ENCODE assay signal across 18 cellular contexts in genomic region chr6:87661503-87661902, GRCh38. TPM values are rescaled to one million over a fixed set of nuclear protein-coding genes. Genes with fewer than 3 reads are reported as not detected.
DNase-seq lines count a peak whose midpoint lies in the region; ATAC-seq and TF ChIP-seq lines count a peak whose summit lies in the region.
"Had no signal": no experiment of that assay in that cellular context is flagged by ENCODE, and none has a peak within 500 bp of the region (broad histone marks: within the 10 kb centered on the region; RNA-seq: fewer than 3 reads in every experiment).

No MANE protein-coding gene starts in this region.

- no peak for ATAC-seq in activated naive CD4-positive, alpha-beta T cell treated with anti-CD3 and anti-CD28 coated beads, Interleukin-2, amount 50 U/mL, for 72 hours
- ATAC-seq: activated naive CD8-positive, alpha-beta T cell treated with anti-CD3 and anti-CD28 coated beads, Interleukin-2, amount 50 U/mL, for 24 hours; PC-3; T-cell had no signal

- H3K27me3 ChIP-seq in ascending aorta = no peaks in the 10 kb centered on the region
- no peaks in the 10 kb centered on the region for H3K27me3 ChIP-seq in stomach smooth muscle (ENCODE audit: control insufficient read depth in 1 of 2, insufficient read depth in 2 of 2, low read length in 2 of 2)

- peak overlapping the region; percentile 51 for H3K27ac Mint-ChIP-seq in activated naive CD4-positive, alpha-beta T cell treated with anti-CD3 and anti-CD28 coated beads, Interleukin-2, amount 50 U/mL, for 24 hours
- H3K27ac Mint-ChIP-seq in activated naive CD4-positive, alpha-beta T cell treated with anti-CD3 and anti-CD28 coated beads, Interleukin-2, amount 50 U/mL, for 72 hours = peak overlapping the region in 1 of 2 donors; percentile 62
- H3K27ac Mint-ChIP-seq in Calu3 (ENCODE audit: unreplicated experiment) = no peak overlapping the region
- H3K27ac Mint-ChIP-seq: activated naive CD8-positive, alpha-beta T cell treated with anti-CD3 and anti-CD28 coated beads, Interleukin-2, amount 50 U/mL, for 24 hours; activated T-helper 1 cell treated with anti-CD3 and anti-CD28 coated beads, Interleukin-12 subunit alpha, Interleukin-12 subunit beta, Interleukin-2, Interleukin-4 antibody, amounts not matched to agents 30 ng/mL and 10 ng/mL and 1 ng/mL, durations not matched to agents 14 hours and 24 hours and 36 hours; dendritic cell treated with granulocyte-macrophage colony-stimulating factor and Interleukin-4, amounts not matched to agents 40 ng/mL and 50 ng/mL, for 4 days; T-cell had no signal

- H3K36me3 ChIP-seq in ascending aorta (peaks cover 0 to 9% of the 10 kb centered on the region in 2 donors), stomach smooth muscle (ENCODE audit: control insufficient read depth in 2 of 2, insufficient read depth in 2 of 2, low read length in 2 of 2) (peaks cover 0 to 3% of the 10 kb centered on the region in 2 donors)

- no peak overlapping the region for H3K9ac ChIP-seq in stomach smooth muscle (ENCODE audit: low read length in 2 of 2)

- H3K27me3 Mint-ChIP-seq in activated naive CD4-positive, alpha-beta T cell treated with anti-CD3 and anti-CD28 coated beads, Interleukin-2, amount 50 U/mL, for 24 hours = no peaks in the 10 kb centered on the region
- no peaks in the 10 kb centered on the region for H3K27me3 Mint-ChIP-seq in Calu3 (ENCODE audit: unreplicated experiment)
- H3K27me3 Mint-ChIP-seq: activated naive CD8-positive, alpha-beta T cell treated with anti-CD3 and anti-CD28 coated beads, Interleukin-2, amount 50 U/mL, for 24 hours; dendritic cell treated with granulocyte-macrophage colony-stimulating factor and Interleukin-4, amounts not matched to agents 40 ng/mL and 50 ng/mL, for 4 days; T-cell had no signal

- no peaks in the 10 kb centered on the region for H3K9me3 Mint-ChIP-seq in activated naive CD4-positive, alpha-beta T cell treated with anti-CD3 and anti-CD28 coated beads, Interleukin-2, amount 50 U/mL, for 24 hours
- no peaks in the 10 kb centered on the region for H3K9me3 Mint-ChIP-seq in activated naive CD4-positive, alpha-beta T cell treated with anti-CD3 and anti-CD28 coated beads, Interleukin-2, amount 50 U/mL, for 72 hours
- H3K9me3 Mint-ChIP-seq in Calu3 (ENCODE audit: low read depth, unreplicated experiment) = no peaks in the 10 kb centered on the region
- H3K9me3 Mint-ChIP-seq: activated naive CD8-positive, alpha-beta T cell treated with anti-CD3 and anti-CD28 coated beads, Interleukin-2, amount 50 U/mL, for 24 hours; activated T-helper 1 cell treated with anti-CD3 and anti-CD28 coated beads, Interleukin-12 subunit alpha, Interleukin-12 subunit beta, Interleukin-2, Interleukin-4 antibody, amounts not matched to agents 30 ng/mL and 10 ng/mL and 1 ng/mL, durations not matched to agents 14 hours and 24 hours and 36 hours; dendritic cell treated with granulocyte-macrophage colony-stimulating factor and Interleukin-4, amounts not matched to agents 40 ng/mL and 50 ng/mL, for 4 days; T-cell had no signal

- peak overlapping the region; percentile 21 to 38 for H3K27ac ChIP-seq in ascending aorta
- peak overlapping the region; percentile 13 for H3K27ac ChIP-seq in stomach smooth muscle (ENCODE audit: low read length)
- H3K27ac ChIP-seq: C4-2B had no signal

- peaks cover 12% of the 10 kb centered on the region for H3K4me1 Mint-ChIP-seq in activated naive CD4-positive, alpha-beta T cell treated with anti-CD3 and anti-CD28 coated beads, Interleukin-2, amount 50 U/mL, for 24 hours
- H3K4me1 Mint-ChIP-seq in Calu3 (ENCODE audit: low read depth, unreplicated experiment) = no peaks in the 10 kb centered on the region

- no peak for DNase-seq in activated naive CD4-positive, alpha-beta T cell treated with anti-CD3 and anti-CD28 coated beads, Interleukin-2, amount 50 U/mL, for 72 hours (ENCODE audit: low spot score in 2 of 2)
- DNase-seq in ascending aorta (ENCODE audit: low spot score in 2 of 2) (no peak), iris pigment epithelial cell (ENCODE audit: low read depth) (peak; percentile 45), Calu3 (no peak), cerebellum (ENCODE audit: low spot score) (no peak), NCI-H524 treated with DMSO at 0.1 percent for 48 hours (lab: John Stamatoyannopoulos, UW) (no peak)
- DNase-seq: activated CD4-positive, alpha-beta T cell treated with anti-CD3 and anti-CD28 coated beads for 4 hours; activated naive CD8-positive, alpha-beta T cell treated with anti-CD3 and anti-CD28 coated beads, Interleukin-2, amount 50 U/mL, for 24 hours; NCI-H187 treated with DMSO at 0.1 percent for 48 hours; NCI-H748 treated with DMSO at 0.1 percent for 48 hours; PC-3; stimulated activated CD4-positive, alpha-beta T cell treated with anti-CD3 and anti-CD28 coated beads, Interleukin-12 subunit alpha, Interleukin-12 subunit beta, amount 100 ng/mL, for 4 hours; T-cell had no signal

- TF ChIP-seq CTCF in ascending aorta (IDR thresholded peaks at IDR 0.05) (no peak), Calu3 (IDR thresholded peaks at IDR 0.05; ENCODE audit: unreplicated experiment) (no peak)

- peaks cover 7% of the 10 kb centered on the region for H3K36me3 Mint-ChIP-seq in activated naive CD4-positive, alpha-beta T cell treated with anti-CD3 and anti-CD28 coated beads, Interleukin-2, amount 50 U/mL, for 24 hours
- H3K36me3 Mint-ChIP-seq in activated naive CD4-positive, alpha-beta T cell treated with anti-CD3 and anti-CD28 coated beads, Interleukin-2, amount 50 U/mL, for 72 hours = peaks cover 6 to 30% of the 10 kb centered on the region in 2 donors
- peaks cover 4% of the 10 kb centered on the region for H3K36me3 Mint-ChIP-seq in Calu3 (ENCODE audit: insufficient read depth, unreplicated experiment)

- H3K4me3 ChIP-seq in ascending aorta (no peak overlapping the region), stomach smooth muscle (ENCODE audit: low read length in 2 of 2) (no peak overlapping the region)

- intact Hi-C loops in ascending aorta (cut with DNase I) (loop anchor here (2.0 kb wide), 1 partner anchor 73 kb away; the partner anchor contains the start of gene RARS2), Calu3 (cut with micrococcal nuclease; ENCODE audit: unreplicated experiment) (no loop called here)

- no peak overlapping the region for H3K4me3 Mint-ChIP-seq in activated naive CD4-positive, alpha-beta T cell treated with anti-CD3 and anti-CD28 coated beads, Interleukin-2, amount 50 U/mL, for 24 hours
- no peak overlapping the region for H3K4me3 Mint-ChIP-seq in Calu3 (ENCODE audit: low read depth, unreplicated experiment)
- H3K4me3 Mint-ChIP-seq: activated naive CD8-positive, alpha-beta T cell treated with anti-CD3 and anti-CD28 coated beads, Interleukin-2, amount 50 U/mL, for 24 hours; activated T-helper 1 cell treated with anti-CD3 and anti-CD28 coated beads, Interleukin-12 subunit alpha, Interleukin-12 subunit beta, Interleukin-2, Interleukin-4 antibody, amounts not matched to agents 30 ng/mL and 10 ng/mL and 1 ng/mL, durations not matched to agents 14 hours and 24 hours and 36 hours; dendritic cell treated with granulocyte-macrophage colony-stimulating factor and Interleukin-4, amounts not matched to agents 40 ng/mL and 50 ng/mL, for 4 days; T-cell had no signal

- H3K4me1 ChIP-seq in ascending aorta (peaks cover 0 to 13% of the 10 kb centered on the region in 2 donors), stomach smooth muscle (ENCODE audit: control insufficient read depth, insufficient read depth, low read length) (peaks cover 16% of the 10 kb centered on the region)

- H3K9me3 ChIP-seq in ascending aorta (no peaks in the 10 kb centered on the region), stomach smooth muscle (ENCODE audit: control insufficient read depth in 2 of 2, low read length in 2 of 2) (no peaks in the 10 kb centered on the region)

- BruUV-seq in Calu3 (replicated peaks; lab: Mats Ljungman, UMichigan) = no TSS peak

- CTCF ChIA-PET in Calu3 (lab: Charles Lee) = no interaction called here

RNA-seq across cellular contexts. Expression of gene AKIRIN2, which starts 40.5 kb away (rescaled TPM):
- total RNA-seq in activated naive CD4-positive, alpha-beta T cell treated with anti-CD3 and anti-CD28 coated beads, Interleukin-2, amount 50 U/mL, for 72 hours = 10 to 100 TPM; 48.8 to 63.4 TPM
- 39.1 TPM for total RNA-seq in ascending aorta
- total RNA-seq in Calu3 (2022) = 44.7 and 46.1 TPM in 2 replicates
- total RNA-seq in cerebellum = 48.5 TPM
